ENCODE assay signal across 23 cellular contexts in genomic region chr1:176829261-176829976, GRCh38.
DNase-seq lines count a peak whose midpoint lies in the region; ATAC-seq and TF ChIP-seq lines count a peak whose summit lies in the region.
"Had no signal": no experiment of that assay in that cellular context is flagged by ENCODE, and none has a peak within 500 bp of the region (broad histone marks: within the 10 kb centered on the region; RNA-seq: fewer than 3 reads in every experiment).

No MANE protein-coding gene starts in this region.

- H3K9ac ChIP-seq in adipocyte (ENCODE audit: low read length): no peak overlapping the region

- H3K27ac Mint-ChIP-seq in activated naive CD8-positive, alpha-beta T cell treated with anti-CD3 and anti-CD28 coated beads, Interleukin-2, amount 50 U/mL, for 24 hours: no peak overlapping the region
- H3K27ac Mint-ChIP-seq in activated naive CD8-positive, alpha-beta T cell treated with anti-CD3 and anti-CD28 coated beads for 36 hours: no peak overlapping the region
- H3K27ac Mint-ChIP-seq in activated T-helper 1 cell treated with anti-CD3 and anti-CD28 coated beads, Interleukin-12 subunit alpha, Interleukin-12 subunit beta, Interleukin-2, Interleukin-4 antibody, amounts not matched to agents 30 ng/mL and 10 ng/mL and 1 ng/mL, durations not matched to agents 14 hours and 24 hours and 36 hours: no peak overlapping the region
- H3K27ac Mint-ChIP-seq: activated CD4-positive, alpha-beta T cell treated with anti-CD3 and anti-CD28 coated beads for 36 hours; activated T-cell treated with anti-CD3 and anti-CD28 coated beads, Interleukin-2, amount 50 U/mL, for 24 hours; dendritic cell treated with granulocyte-macrophage colony-stimulating factor and Interleukin-4, amounts not matched to agents 40 ng/mL and 50 ng/mL, for 4 days; memory B cell; T-helper 1 cell treated with Interleukin-12 subunit alpha and Interleukin-12 subunit beta and Interleukin-4 antibody, amounts not matched to agents 30 μg/mL and 1 μg/mL, for 36 hours had no signal

- TF ChIP-seq POLR2A in erythroblast (IDR thresholded peaks at IDR 0.05; ENCODE audit: low read length): no peak

- no peaks in the 10 kb centered on the region for H3K4me1 Mint-ChIP-seq in activated naive CD8-positive, alpha-beta T cell treated with anti-CD3 and anti-CD28 coated beads, Interleukin-2, amount 50 U/mL, for 24 hours
- H3K4me1 Mint-ChIP-seq in activated naive CD8-positive, alpha-beta T cell treated with anti-CD3 and anti-CD28 coated beads for 36 hours: no peaks in the 10 kb centered on the region
- no peaks in the 10 kb centered on the region for H3K4me1 Mint-ChIP-seq in activated T-helper 1 cell treated with anti-CD3 and anti-CD28 coated beads, Interleukin-12 subunit alpha, Interleukin-12 subunit beta, Interleukin-2, Interleukin-4 antibody, amounts not matched to agents 30 ng/mL and 10 ng/mL and 1 ng/mL, durations not matched to agents 14 hours and 24 hours and 36 hours (ENCODE audit: low read depth)
- H3K4me1 Mint-ChIP-seq: activated CD4-positive, alpha-beta T cell treated with anti-CD3 and anti-CD28 coated beads for 36 hours; memory B cell had no signal

- H3K9me3 Mint-ChIP-seq in activated naive CD8-positive, alpha-beta T cell treated with anti-CD3 and anti-CD28 coated beads, Interleukin-2, amount 50 U/mL, for 24 hours: no peaks in the 10 kb centered on the region
- no peaks in the 10 kb centered on the region for H3K9me3 Mint-ChIP-seq in activated naive CD8-positive, alpha-beta T cell treated with anti-CD3 and anti-CD28 coated beads for 36 hours
- no peaks in the 10 kb centered on the region for H3K9me3 Mint-ChIP-seq in activated T-helper 1 cell treated with anti-CD3 and anti-CD28 coated beads, Interleukin-12 subunit alpha, Interleukin-12 subunit beta, Interleukin-2, Interleukin-4 antibody, amounts not matched to agents 30 ng/mL and 10 ng/mL and 1 ng/mL, durations not matched to agents 14 hours and 24 hours and 36 hours
- H3K9me3 Mint-ChIP-seq: activated T-cell treated with anti-CD3 and anti-CD28 coated beads, Interleukin-2, amount 50 U/mL, for 24 hours; dendritic cell treated with granulocyte-macrophage colony-stimulating factor and Interleukin-4, amounts not matched to agents 40 ng/mL and 50 ng/mL, for 4 days; H9; T-helper 1 cell treated with Interleukin-12 subunit alpha and Interleukin-12 subunit beta and Interleukin-4 antibody, amounts not matched to agents 30 μg/mL and 1 μg/mL, for 36 hours had no signal

- no peak overlapping the region for H3K4me3 ChIP-seq in adipocyte (ENCODE audit: low read length)
- H3K4me3 ChIP-seq: SJSA1, skin epidermis, upper lobe of left lung had no signal

- peak; percentile 10 for ATAC-seq in activated naive CD8-positive, alpha-beta T cell treated with anti-CD3 and anti-CD28 coated beads, Interleukin-2, amount 50 U/mL, for 24 hours
- no peak for ATAC-seq in HG03097 (IDR thresholded peaks at IDR 0.05; ENCODE audit: low FRiP score, unreplicated experiment)
- ATAC-seq: activated CD4-positive, alpha-beta T cell treated with anti-CD3 and anti-CD28 coated beads for 36 hours had no signal

- no peaks in the 10 kb centered on the region for H3K27me3 Mint-ChIP-seq in activated naive CD8-positive, alpha-beta T cell treated with anti-CD3 and anti-CD28 coated beads, Interleukin-2, amount 50 U/mL, for 24 hours
- no peaks in the 10 kb centered on the region for H3K27me3 Mint-ChIP-seq in activated naive CD8-positive, alpha-beta T cell treated with anti-CD3 and anti-CD28 coated beads for 36 hours
- H3K27me3 Mint-ChIP-seq in activated T-helper 1 cell treated with anti-CD3 and anti-CD28 coated beads, Interleukin-12 subunit alpha, Interleukin-12 subunit beta, Interleukin-2, Interleukin-4 antibody, amounts not matched to agents 30 ng/mL and 10 ng/mL and 1 ng/mL, durations not matched to agents 14 hours and 24 hours and 36 hours (ENCODE audit: insufficient read depth): no peaks in the 10 kb centered on the region
- H3K27me3 Mint-ChIP-seq: activated CD4-positive, alpha-beta T cell treated with anti-CD3 and anti-CD28 coated beads for 36 hours; dendritic cell treated with granulocyte-macrophage colony-stimulating factor and Interleukin-4, amounts not matched to agents 40 ng/mL and 50 ng/mL, for 4 days; memory B cell had no signal

- intact Hi-C loops in activated T-helper 1 cell treated with anti-CD3 and anti-CD28 coated beads, Interleukin-12 subunit alpha, Interleukin-12 subunit beta, Interleukin-2, Interleukin-4 antibody, amounts not matched to agents 30 ng/mL and 10 ng/mL and 1 ng/mL, durations not matched to agents 14 hours and 24 hours and 36 hours (cut with micrococcal nuclease): no loop called here

- H3K4me1 ChIP-seq in adipocyte (ENCODE audit: control insufficient read depth, insufficient read depth, low read length): no peaks in the 10 kb centered on the region
- H3K4me1 ChIP-seq: Caco-2, upper lobe of left lung had no signal

- H3K36me3 ChIP-seq in adipocyte (ENCODE audit: control insufficient read depth, insufficient read depth, low read length, severe bottlenecking): no peaks in the 10 kb centered on the region
- H3K36me3 ChIP-seq: SJSA1, upper lobe of left lung had no signal

- H3K27me3 ChIP-seq in adipocyte (replicated peaks; ENCODE audit: control insufficient read depth, insufficient read depth, low read length): no peaks in the 10 kb centered on the region
- H3K27me3 ChIP-seq: upper lobe of left lung had no signal

- H3K36me3 Mint-ChIP-seq in activated naive CD8-positive, alpha-beta T cell treated with anti-CD3 and anti-CD28 coated beads, Interleukin-2, amount 50 U/mL, for 24 hours (ENCODE audit: low read depth): no peaks in the 10 kb centered on the region
- no peaks in the 10 kb centered on the region for H3K36me3 Mint-ChIP-seq in activated naive CD8-positive, alpha-beta T cell treated with anti-CD3 and anti-CD28 coated beads for 36 hours
- H3K36me3 Mint-ChIP-seq in activated T-helper 1 cell treated with anti-CD3 and anti-CD28 coated beads, Interleukin-12 subunit alpha, Interleukin-12 subunit beta, Interleukin-2, Interleukin-4 antibody, amounts not matched to agents 30 ng/mL and 10 ng/mL and 1 ng/mL, durations not matched to agents 14 hours and 24 hours and 36 hours (ENCODE audit: low read depth): no peaks in the 10 kb centered on the region
- H3K36me3 Mint-ChIP-seq: memory B cell had no signal

- no peak overlapping the region for H3K4me3 Mint-ChIP-seq in activated naive CD8-positive, alpha-beta T cell treated with anti-CD3 and anti-CD28 coated beads, Interleukin-2, amount 50 U/mL, for 24 hours
- no peak overlapping the region for H3K4me3 Mint-ChIP-seq in activated naive CD8-positive, alpha-beta T cell treated with anti-CD3 and anti-CD28 coated beads for 36 hours
- H3K4me3 Mint-ChIP-seq in activated T-helper 1 cell treated with anti-CD3 and anti-CD28 coated beads, Interleukin-12 subunit alpha, Interleukin-12 subunit beta, Interleukin-2, Interleukin-4 antibody, amounts not matched to agents 30 ng/mL and 10 ng/mL and 1 ng/mL, durations not matched to agents 14 hours and 24 hours and 36 hours: no peak overlapping the region
- H3K4me3 Mint-ChIP-seq: activated CD4-positive, alpha-beta T cell treated with anti-CD3 and anti-CD28 coated beads for 36 hours; activated T-cell treated with anti-CD3 and anti-CD28 coated beads, Interleukin-2, amount 50 U/mL, for 24 hours; dendritic cell treated with granulocyte-macrophage colony-stimulating factor and Interleukin-4, amounts not matched to agents 40 ng/mL and 50 ng/mL, for 4 days; H9; memory B cell; T-helper 1 cell treated with Interleukin-12 subunit alpha and Interleukin-12 subunit beta and Interleukin-4 antibody, amounts not matched to agents 30 μg/mL and 1 μg/mL, for 36 hours had no signal

- H3K9me3 ChIP-seq in adipocyte (ENCODE audit: control insufficient read depth, low read length): no peaks in the 10 kb centered on the region
- H3K9me3 ChIP-seq: Caco-2, SJSA1, upper lobe of left lung had no signal

- DNase-seq in activated naive CD8-positive, alpha-beta T cell treated with anti-CD3 and anti-CD28 coated beads, Interleukin-2, amount 50 U/mL, for 24 hours: no peak
- no peak for DNase-seq in activated naive CD8-positive, alpha-beta T cell treated with anti-CD3 and anti-CD28 coated beads for 36 hours
- DNase-seq in adipocyte (ENCODE audit: low read depth): peak; percentile 2
- DNase-seq in left kidney (ENCODE audit: low read depth, low spot score): peak; percentile 70
- no peak for DNase-seq in erythroblast (lab: John Stamatoyannopoulos, UW)
- no peak for DNase-seq in activated T-helper 1 cell treated with anti-CD3 and anti-CD28 coated beads, Interleukin-12 subunit alpha, Interleukin-12 subunit beta, Interleukin-2, Interleukin-4 antibody, amounts not matched to agents 30 ng/mL and 10 ng/mL and 1 ng/mL, durations not matched to agents 14 hours and 24 hours and 36 hours (ENCODE audit: low spot score)
- no peak for DNase-seq in NCI-H1436 treated with DMSO at 0.1 percent for 48 hours (lab: John Stamatoyannopoulos, UW)
- DNase-seq: activated CD4-positive, alpha-beta T cell treated with anti-CD3 and anti-CD28 coated beads for 36 hours; activated naive CD4-positive, alpha-beta T cell; activated T-cell treated with anti-CD3 and anti-CD28 coated beads, Interleukin-2, amount 50 U/mL, for 24 hours; Caco-2; H9; Kasumi-1; kidney; NCI-H524; nucleus accumbens had no signal

Comparison
In these comparisons a context has a peak if more than half of its experiments do, and no peak if none do; other contexts are left out.
1. DNase-seq: peak in adipocyte (single experiment) and left kidney (single experiment); none in activated naive CD8-positive, alpha-beta T cell treated with anti-CD3 and anti-CD28 coated beads, Interleukin-2, amount 50 U/mL, for 24 hours (single experiment), activated naive CD8-positive, alpha-beta T cell treated with anti-CD3 and anti-CD28 coated beads for 36 hours (single experiment), erythroblast (0 of 2), activated T-helper 1 cell treated with anti-CD3 and anti-CD28 coated beads, Interleukin-12 subunit alpha, Interleukin-12 subunit beta, Interleukin-2, Interleukin-4 antibody, amounts not matched to agents 30 ng/mL and 10 ng/mL and 1 ng/mL, durations not matched to agents 14 hours and 24 hours and 36 hours (single experiment) and NCI-H1436 treated with DMSO at 0.1 percent for 48 hours (single experiment).